Comparison of ENCODE assay signal across 23 cellular contexts in genomic region chr12:69350777-69351176, GRCh38. TPM values are rescaled to one million over a fixed set of nuclear protein-coding genes. Genes with fewer than 3 reads are reported as not detected.
DNase-seq lines count a peak whose midpoint lies in the region; ATAC-seq, FAIRE-seq and TF ChIP-seq lines count a peak whose summit lies in the region.
"Had no signal": no experiment of that assay in that cellular context is flagged by ENCODE, and none has a peak within 500 bp of the region (broad histone marks: within the 10 kb centered on the region; RNA-seq: fewer than 3 reads in every experiment).

No MANE protein-coding gene starts in this region.

- no peak for DNase-seq in HepG2 (ENCODE audit: low spot score)
- no peak for DNase-seq in right lobe of liver
- DNase-seq in lower lobe of right lung, result no peak
- DNase-seq in activated CD8-positive, alpha-beta memory T cell treated with anti-CD3 and anti-CD28 coated beads, Interleukin-2, amount 10 ng/mL, durations not matched to agents 7 days and 5 days, result no peak
- no peak for DNase-seq in stimulated activated naive CD4-positive, alpha-beta T cell treated with Interleukin-2 at 50 U/mL for 16 hours (lab: John Stamatoyannopoulos, UW)
- no peak for DNase-seq in A673 (ENCODE audit: low spot score)
- DNase-seq: ACHN; CD4-positive, alpha-beta T cell; CD8-positive, alpha-beta memory T cell; DMS 273 treated with DMSO at 0.1 percent for 48 hours; DMS79; EL; GDM1; H9; HFFc6 had no signal

- H3K36me3 ChIP-seq in HepG2 (replicated peaks in 1 of 2; ENCODE audit: control insufficient read depth in 1 of 2, insufficient read depth in 2 of 2, low read length in 2 of 2) (peaks cover 0 to 16% of the 10 kb centered on the region in 2 experiments; a peak in 2 of 5 replicates), right lobe of liver (no peaks in the 10 kb centered on the region), lower lobe of right lung (no peaks in the 10 kb centered on the region), neutrophil (peaks cover 44% of the 10 kb centered on the region), A673 (ENCODE audit: insufficient read depth, low read length, poor library complexity, severe bottlenecking) (no peaks in the 10 kb centered on the region)

- H4K20me1 ChIP-seq in HepG2 (ENCODE audit: insufficient read depth, low read length), result peaks cover 21% of the 10 kb centered on the region

- CTCF ChIA-PET in HepG2 (lab: Yijun Ruan, JAX; ENCODE audit: low intra/inter-chr PET ratio, low total read pairs) (no interaction called here), A673 (lab: Charles Lee) (no interaction called here)
- CTCF ChIA-PET in activated CD8-positive, alpha-beta memory T cell treated with anti-CD3 and anti-CD28 coated beads, Interleukin-2, amount 10 ng/mL, durations not matched to agents 7 days and 5 days (lab: Charles Lee), result interaction anchor here (0.7 to 3.2 kb wide), 2 partner anchors 253 to 289 kb away, joined by 3 to 9 read pairs; no protein-coding TSS in a partner anchor

- H3K27ac Mint-ChIP-seq in activated CD8-positive, alpha-beta memory T cell treated with anti-CD3 and anti-CD28 coated beads, Interleukin-2, amount 10 ng/mL, durations not matched to agents 7 days and 5 days, result no peak overlapping the region
- H3K27ac Mint-ChIP-seq: CD4-positive, alpha-beta T cell; CD8-positive, alpha-beta memory T cell; GM23338; H9; HFFc6 had no signal

- ATAC-seq in HepG2 (no peak), right lobe of liver (no peak), lower lobe of right lung (no peak)
- ATAC-seq in activated CD8-positive, alpha-beta memory T cell treated with anti-CD3 and anti-CD28 coated beads, Interleukin-2, amount 10 ng/mL, durations not matched to agents 7 days and 5 days, result no peak
- ATAC-seq: GM12878, GM23338 had no signal

- H3K79me2 ChIP-seq in HepG2 (ENCODE audit: insufficient read depth, low read length), result peaks cover 46% of the 10 kb centered on the region

- H3K36me3 Mint-ChIP-seq in activated CD8-positive, alpha-beta memory T cell treated with anti-CD3 and anti-CD28 coated beads, Interleukin-2, amount 10 ng/mL, durations not matched to agents 7 days and 5 days, result no peaks in the 10 kb centered on the region
- H3K36me3 Mint-ChIP-seq: CD8-positive, alpha-beta memory T cell had no signal

- no TSS peak for BruUV-seq in HepG2 (replicated peaks; lab: Mats Ljungman, UMichigan)
- BruUV-seq in A673 (replicated peaks; lab: Mats Ljungman, UMichigan), result no TSS peak

- peak overlapping the region; percentile 92 for H3K27ac ChIP-seq in HepG2 (ENCODE audit: extremely low read length, insufficient read depth, low read length)
- H3K27ac ChIP-seq in right lobe of liver, result no peak overlapping the region
- no peak overlapping the region for H3K27ac ChIP-seq in lower lobe of right lung
- H3K27ac ChIP-seq in neutrophil, result peak overlapping the region; percentile 88
- no peak overlapping the region for H3K27ac ChIP-seq in A673 (ENCODE audit: low read depth, low read length, poor library complexity, severe bottlenecking)
- H3K27ac ChIP-seq: 22Rv1, C4-2B had no signal

- H2AFZ ChIP-seq in HepG2 (ENCODE audit: low read length), result no peak overlapping the region
- H2AFZ ChIP-seq: GM23338 had no signal

- in situ Hi-C loops in HepG2 (cut with HindIII; ENCODE audit: extremely low pct_ligation_motif_present, low pct_unique_long_range_greater_than_20kb), result loop anchor here (10.0 kb wide), 1 partner anchor 56 kb away; no protein-coding TSS in a partner anchor

- FAIRE-seq in HepG2 (lab: Jason Lieb, UNC), result no peak
- FAIRE-seq: D721Med, GM12878 had no signal

- H3K4me3 Mint-ChIP-seq in activated CD8-positive, alpha-beta memory T cell treated with anti-CD3 and anti-CD28 coated beads, Interleukin-2, amount 10 ng/mL, durations not matched to agents 7 days and 5 days, result no peak overlapping the region
- H3K4me3 Mint-ChIP-seq: CD4-positive, alpha-beta T cell; CD8-positive, alpha-beta memory T cell; GM23338; H9; HFFc6 had no signal

- peak overlapping the region; percentile 79 for H3K9ac ChIP-seq in HepG2 (ENCODE audit: insufficient read depth, low read depth, low read length)

- peak overlapping the region; percentile 89 for H3K4me2 ChIP-seq in HepG2 (ENCODE audit: low read depth, low read length)
- H3K4me2 ChIP-seq: GM23338 had no signal

- H3K9me3 ChIP-seq in HepG2 (ENCODE audit: low read length), result no peaks in the 10 kb centered on the region
- no peaks in the 10 kb centered on the region for H3K9me3 ChIP-seq in right lobe of liver
- no peaks in the 10 kb centered on the region for H3K9me3 ChIP-seq in lower lobe of right lung
- H3K9me3 ChIP-seq in neutrophil, result no peaks in the 10 kb centered on the region
- no peaks in the 10 kb centered on the region for H3K9me3 ChIP-seq in A673 (ENCODE audit: low read depth, low read length, poor library complexity, severe bottlenecking)

- no peak for TF ChIP-seq RAD21 in HepG2 (CRISPR knock-in tag; IDR thresholded peaks at IDR 0.05)

- TF ChIP-seq EP300 in HepG2 (IDR thresholded peaks at IDR 0.05; ENCODE audit: low read depth in 2 of 2, low read length in 2 of 2) (no peak), HepG2 (CRISPR knock-in tag; IDR thresholded peaks at IDR 0.05; ENCODE audit: borderline replicate concordance) (no peak)

- intact Hi-C loops in HepG2 (cut with micrococcal nuclease; ENCODE audit: unreplicated experiment), result no loop called here
- intact Hi-C loops in right lobe of liver (cut with DNase I), result loop anchor here in 1 of 2 donors (10.0 kb wide), 1 partner anchor 56 kb away; no protein-coding TSS in a partner anchor
- intact Hi-C loops in lower lobe of right lung (cut with DNase I), result no loop called here
- intact Hi-C loops in A673 (cut with micrococcal nuclease; ENCODE audit: unreplicated experiment), result loop anchor here (10.0 kb wide), 1 partner anchor 224 kb away; no protein-coding TSS in a partner anchor

- whole genome bisulfite sequencing in HepG2 (ENCODE audit: low lambda C conversion rate), result 30% methylated on average over 1 of the region's 1 CpG
- WGBS in right lobe of liver (ENCODE audit: insufficient coverage, low coverage, low lambda C conversion rate, missing lambda C conversion rate), result 92% methylated on average over 1 of the region's 1 CpG

- POLR2A ChIA-PET in HepG2 (lab: Yijun Ruan, JAX) (interaction anchor here (6.6 kb wide), 1 partner anchor 16 kb away, joined by 229 read pairs; no protein-coding TSS in a partner anchor), A673 (lab: Charles Lee; ENCODE audit: low non-redundant PET) (no interaction called here)

- H3K27me3 Mint-ChIP-seq in activated CD8-positive, alpha-beta memory T cell treated with anti-CD3 and anti-CD28 coated beads, Interleukin-2, amount 10 ng/mL, durations not matched to agents 7 days and 5 days, result peaks cover 22% of the 10 kb centered on the region

- H3K9me3 Mint-ChIP-seq in activated CD8-positive, alpha-beta memory T cell treated with anti-CD3 and anti-CD28 coated beads, Interleukin-2, amount 10 ng/mL, durations not matched to agents 7 days and 5 days (ENCODE audit: low read depth), result no peaks in the 10 kb centered on the region
- H3K9me3 Mint-ChIP-seq: CD4-positive, alpha-beta T cell; CD8-positive, alpha-beta memory T cell; GM23338; H9; HFFc6 had no signal

- H3K4me1 Mint-ChIP-seq in activated CD8-positive, alpha-beta memory T cell treated with anti-CD3 and anti-CD28 coated beads, Interleukin-2, amount 10 ng/mL, durations not matched to agents 7 days and 5 days, result peaks cover 4% of the 10 kb centered on the region

- TF ChIP-seq POLR2A in HepG2 (IDR thresholded peaks at IDR 0.05; ENCODE audit: insufficient read depth in 1 of 2, low read depth in 2 of 2, low read length in 2 of 2), result peak in 1 of 2 experiments; percentile 41; a peak in 1 of 4 replicates
- no peak for TF ChIP-seq POLR2A in right lobe of liver (IDR thresholded peaks at IDR 0.05)

- TF ChIP-seq CTCF in HepG2 (CRISPR knock-in tag; IDR thresholded peaks at IDR 0.05) (no peak), right lobe of liver (IDR thresholded peaks at IDR 0.05) (no peak), lower lobe of right lung (IDR thresholded peaks at IDR 0.05) (no peak), neutrophil (IDR thresholded peaks at IDR 0.05) (no peak), A673 (conservative IDR thresholded peaks at IDR 0.05; ENCODE audit: low read depth, low read length) (no peak)

- H3K4me1 ChIP-seq in HepG2 (ENCODE audit: insufficient read depth, low read length) (peaks cover 49% of the 10 kb centered on the region), right lobe of liver (peaks cover 0 to 17% (median 3%) of the 10 kb centered on the region in 4 donors), lower lobe of right lung (no peaks in the 10 kb centered on the region), neutrophil (ENCODE audit: control insufficient read depth in 1 of 2, insufficient read depth in 1 of 2, low read depth in 1 of 2, low read length in 1 of 2) (peaks cover 50 to 60% of the 10 kb centered on the region in 2 experiments), A673 (ENCODE audit: insufficient read depth, low read length, poor library complexity, severe bottlenecking) (no peaks in the 10 kb centered on the region)

- H3K4me3 ChIP-seq in HepG2 (replicated peaks in 1 of 3; ENCODE audit: insufficient read depth in 1 of 3, low read depth in 2 of 3, low read length in 3 of 3), result peak overlapping the region; percentile 69 to 90 (median 72)
- no peak overlapping the region for H3K4me3 ChIP-seq in right lobe of liver
- peak overlapping the region; percentile 41 for H3K4me3 ChIP-seq in lower lobe of right lung
- peak overlapping the region in 1 of 2 experiments; percentile 74 for H3K4me3 ChIP-seq in neutrophil (ENCODE audit: low read depth in 1 of 2, low read length in 1 of 2)
- no peak overlapping the region for H3K4me3 ChIP-seq in A673 (ENCODE audit: low read depth, low read length, poor library complexity, severe bottlenecking)
- H3K4me3 ChIP-seq: GM12878, GM23338 had no signal

- no peaks in the 10 kb centered on the region; a peak in 1 of 5 replicates for H3K27me3 ChIP-seq in HepG2 (ENCODE audit: control insufficient read depth in 1 of 2, insufficient read depth in 2 of 2, low read length in 2 of 2)
- no peaks in the 10 kb centered on the region for H3K27me3 ChIP-seq in right lobe of liver
- no peaks in the 10 kb centered on the region for H3K27me3 ChIP-seq in lower lobe of right lung (ENCODE audit: low read depth)
- no peaks in the 10 kb centered on the region for H3K27me3 ChIP-seq in neutrophil
- peaks cover 5% of the 10 kb centered on the region for H3K27me3 ChIP-seq in A673 (replicated peaks; ENCODE audit: insufficient read depth, low read depth, low read length, poor library complexity)

RNA-seq across cellular contexts. Expression of gene LYZ, which starts 2.6 kb away (rescaled TPM):
- total RNA-seq in HepG2 (2016; rRNA removed; fragmentation: Illumina TruSeq; extraction: Trizol) (1,312 and 2,054 TPM in 2 replicates), right lobe of liver (10 to 100 TPM in 5 of 6 experiments, 1 to 10 TPM in 1; 3.5 to 69.9 (median 18.8) TPM), lower lobe of right lung (1,458 TPM), A673 (2021) (0.32 TPM in 1 of 2 replicates, not detected in the other)
- total RNA-seq in HepG2 (2016; cell fraction: cytosol; rRNA removed; fragmentation: Illumina TruSeq; extraction: Trizol; ENCODE audit: low read depth), result 154 and 157 TPM in 2 replicates
- 1,332 and 2,132 TPM in 2 replicates for total RNA-seq in HepG2 (2016; cell fraction: insoluble cytoplasmic fraction; rRNA removed; fragmentation: Illumina TruSeq; extraction: Trizol)
- total RNA-seq in HepG2 (2016; cell fraction: membrane; rRNA removed; fragmentation: Illumina TruSeq; extraction: Trizol), result 312 and 354 TPM in 2 replicates
- total RNA-seq in HepG2 (2016; cell fraction: nucleus; rRNA removed; fragmentation: Illumina TruSeq; extraction: Trizol), result 1,314 and 1,505 TPM in 2 replicates
- 1,560 and 1,788 TPM in 2 replicates for polyA plus RNA-seq in HepG2 (2011; rRNA removed)
- 1,336 TPM in 2 replicates for polyA plus RNA-seq in HepG2 (2011; cell fraction: cytosol; rRNA removed)
- 253 and 317 TPM in 2 replicates for polyA plus RNA-seq in HepG2 (2011; cell fraction: nucleus; rRNA removed)
- polyA plus RNA-seq in HepG2 (2012), result 2,246 and 4,153 TPM in 2 replicates
- polyA plus RNA-seq in HepG2 (2016; cell fraction: cytosol; fragmentation: Illumina TruSeq; extraction: Trizol; ENCODE audit: low read depth), result 159 and 162 TPM in 2 replicates
- polyA plus RNA-seq in HepG2 (2016; cell fraction: insoluble cytoplasmic fraction; fragmentation: Illumina TruSeq; extraction: Trizol; ENCODE audit: low read depth), result 1,264 and 1,284 TPM in 2 replicates
- polyA plus RNA-seq in HepG2 (2016; cell fraction: membrane; fragmentation: Illumina TruSeq; extraction: Trizol; ENCODE audit: low read depth), result 279 and 297 TPM in 2 replicates
- 2,068 and 2,203 TPM in 2 replicates for polyA plus RNA-seq in HepG2 (2016; cell fraction: nucleus; fragmentation: Illumina TruSeq; extraction: Trizol; ENCODE audit: insufficient read depth, low read depth)
- 0.80 and 1,221 TPM in 2 replicates for polyA minus RNA-seq in HepG2 (2011; rRNA and poly(A)+ RNA removed; ENCODE audit: low replicate concordance)
- polyA minus RNA-seq in HepG2 (2011; cell fraction: cytosol; rRNA and poly(A)+ RNA removed), result 3,146 and 3,201 TPM in 2 replicates
- polyA minus RNA-seq in HepG2 (2011; cell fraction: nucleus; rRNA and poly(A)+ RNA removed), result 420 and 665 TPM in 2 replicates
- under 1 TPM in 1 of 2 experiments, not detected in 1; 0.21 TPM for total RNA-seq in activated CD8-positive, alpha-beta memory T cell treated with anti-CD3 and anti-CD28 coated beads, Interleukin-2, amount 10 ng/mL, durations not matched to agents 7 days and 5 days
- total RNA-seq: GM23338, H4, H9, HFFc6 had no signal
- polyA plus RNA-seq: BJ; CD8-positive, alpha-beta memory T cell; GM12878; GM23338 had no signal

RNA-seq across cellular contexts. Expression of gene YEATS4, which starts 8.8 kb away (rescaled TPM):
- total RNA-seq in HepG2 (2016; rRNA removed; fragmentation: Illumina TruSeq; extraction: Trizol) (45.0 and 51.7 TPM in 2 replicates), right lobe of liver (10 to 100 TPM in 2 of 6 experiments, 1 to 10 TPM in 4; 2.9 to 17.3 (median 5.8) TPM), lower lobe of right lung (11.4 TPM), A673 (2021) (43.7 and 46.3 TPM in 2 replicates)
- total RNA-seq in HepG2 (2016; cell fraction: cytosol; rRNA removed; fragmentation: Illumina TruSeq; extraction: Trizol; ENCODE audit: low read depth), result 11.6 and 14.0 TPM in 2 replicates
- total RNA-seq in HepG2 (2016; cell fraction: insoluble cytoplasmic fraction; rRNA removed; fragmentation: Illumina TruSeq; extraction: Trizol), result 45.7 and 59.8 TPM in 2 replicates
- total RNA-seq in HepG2 (2016; cell fraction: membrane; rRNA removed; fragmentation: Illumina TruSeq; extraction: Trizol), result 25.6 and 27.0 TPM in 2 replicates
- 21.7 and 27.0 TPM in 2 replicates for total RNA-seq in HepG2 (2016; cell fraction: nucleus; rRNA removed; fragmentation: Illumina TruSeq; extraction: Trizol)
- polyA plus RNA-seq in HepG2 (2011; rRNA removed), result 10.0 and 16.8 TPM in 2 replicates
- polyA plus RNA-seq in HepG2 (2011; cell fraction: cytosol; rRNA removed), result 16.1 and 23.0 TPM in 2 replicates
- polyA plus RNA-seq in HepG2 (2011; cell fraction: nucleus; rRNA removed), result 6.9 and 7.4 TPM in 2 replicates
- polyA plus RNA-seq in HepG2 (2012), result 17.1 and 21.3 TPM in 2 replicates
- 10.2 and 11.1 TPM in 2 replicates for polyA plus RNA-seq in HepG2 (2016; cell fraction: cytosol; fragmentation: Illumina TruSeq; extraction: Trizol; ENCODE audit: low read depth)
- polyA plus RNA-seq in HepG2 (2016; cell fraction: insoluble cytoplasmic fraction; fragmentation: Illumina TruSeq; extraction: Trizol; ENCODE audit: low read depth), result 58.2 and 68.3 TPM in 2 replicates
- polyA plus RNA-seq in HepG2 (2016; cell fraction: membrane; fragmentation: Illumina TruSeq; extraction: Trizol; ENCODE audit: low read depth), result 21.0 and 21.8 TPM in 2 replicates
- polyA plus RNA-seq in HepG2 (2016; cell fraction: nucleus; fragmentation: Illumina TruSeq; extraction: Trizol; ENCODE audit: insufficient read depth, low read depth), result 28.6 and 30.9 TPM in 2 replicates
- 7.0 and 10.3 TPM in 2 replicates for polyA minus RNA-seq in HepG2 (2011; rRNA and poly(A)+ RNA removed; ENCODE audit: low replicate concordance)
- polyA minus RNA-seq in HepG2 (2011; cell fraction: cytosol; rRNA and poly(A)+ RNA removed), result 10.5 and 11.3 TPM in 2 replicates
- 16.4 and 19.7 TPM in 2 replicates for polyA minus RNA-seq in HepG2 (2011; cell fraction: nucleus; rRNA and poly(A)+ RNA removed)
- 10 to 100 TPM; 40.9 to 47.3 TPM for total RNA-seq in activated CD8-positive, alpha-beta memory T cell treated with anti-CD3 and anti-CD28 coated beads, Interleukin-2, amount 10 ng/mL, durations not matched to agents 7 days and 5 days

Comparison
In these comparisons a context has a peak if more than half of its experiments do, and no peak if none do; other contexts are left out.
1. H3K27ac ChIP-seq: peak in HepG2 (single experiment) and neutrophil (single experiment); none in right lobe of liver (0 of 3), lower lobe of right lung (single experiment) and A673 (single experiment).
2. H3K4me3 ChIP-seq: peak in HepG2 (3 of 3) and lower lobe of right lung (single experiment); none in right lobe of liver (0 of 3) and A673 (single experiment).